In genomic region chr1:194776657-194777056, GRCh38 we compare ENCODE assay signal across 3 cellular contexts.
"Had no signal": no experiment of that assay in that cellular context is flagged by ENCODE, and none has a peak within 500 bp of the region (broad histone marks: within the 10 kb centered on the region; RNA-seq: fewer than 3 reads in every experiment).

No MANE protein-coding gene starts in this region.

- H3K4me3 ChIP-seq: GM12878 had no signal

- DNase-seq: GDM1, GF-D8 had no signal

- ATAC-seq: GM12878 had no signal
